In the genomic region with DNA sequence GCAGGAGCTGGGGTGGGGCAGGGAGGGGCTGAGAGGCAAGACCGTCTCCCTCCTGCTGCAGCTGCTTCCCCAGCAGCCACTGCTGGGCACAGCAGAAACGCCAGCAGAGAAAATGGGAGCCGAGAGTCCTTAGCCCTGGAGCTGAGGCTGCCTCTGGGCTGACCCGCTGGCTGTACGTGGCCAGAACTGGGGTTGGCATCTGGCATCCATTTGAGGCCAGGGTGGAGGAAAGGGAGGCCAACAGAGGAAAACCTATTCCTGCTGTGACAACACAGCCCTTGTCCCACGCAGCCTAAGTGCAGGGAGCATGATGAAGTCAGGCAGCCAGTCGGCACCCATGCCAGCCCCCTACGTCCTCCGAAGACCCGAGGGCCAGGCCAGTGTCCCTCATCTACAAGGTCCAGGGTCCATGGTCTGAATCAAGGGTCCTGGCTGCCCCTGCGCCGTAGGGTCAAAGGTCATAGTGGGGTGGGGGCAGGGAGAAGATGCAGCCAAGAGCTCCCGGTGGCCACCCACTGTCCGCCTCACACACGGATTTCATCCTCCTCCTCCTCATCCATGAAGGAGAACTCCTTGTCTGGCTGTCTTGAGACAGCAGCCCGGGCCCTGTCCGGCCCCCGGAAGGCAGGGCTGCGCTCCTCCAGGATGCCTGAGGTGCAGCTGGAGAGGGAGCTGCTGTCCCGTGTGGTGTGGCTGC, we compare ENCODE assay signal across 25 cellular contexts. TPM values are rescaled to one million over a fixed set of nuclear protein-coding genes. Genes with fewer than 3 reads are reported as not detected.
DNase-seq lines count a peak whose midpoint lies in the region; ATAC-seq, FAIRE-seq and TF ChIP-seq lines count a peak whose summit lies in the region.
"Had no signal": no experiment of that assay in that cellular context is flagged by ENCODE, and none has a peak within 500 bp of the region (broad histone marks: within the 10 kb centered on the region; RNA-seq: fewer than 3 reads in every experiment).

No MANE protein-coding gene starts in this region.

- no peak for TF ChIP-seq EP300 in K562 (IDR thresholded peaks at IDR 0.05; ENCODE audit: low read length)

- peaks cover 6% of the 10 kb centered on the region for H3K4me1 Mint-ChIP-seq in activated T-cell treated with anti-CD3 and anti-CD28 coated beads, Interleukin-2, amount 50 U/mL, for 72 hours (ENCODE audit: low read depth)
- H3K4me1 Mint-ChIP-seq: activated naive CD8-positive, alpha-beta T cell treated with anti-CD3 and anti-CD28 coated beads, Interleukin-2, amount 10 ng/mL, durations not matched to agents 7 days and 5 days had no signal

- TF ChIP-seq RAD21 in IMR-90 (IDR thresholded peaks at IDR 0.05; ENCODE audit: low read length) (no peak), K562 (CRISPR knock-in tag; conservative IDR thresholded peaks at IDR 0.05 in 1 of 2, IDR thresholded peaks at IDR 0.05 in 1 of 2) (no peak)

- no peak overlapping the region for H4K5ac ChIP-seq in IMR-90 (ENCODE audit: low read depth, low read length)

- H3K4me3 ChIP-seq in IMR-90 (ENCODE audit: insufficient read depth, low read depth, low read length) (no peak overlapping the region), K562 (no peak overlapping the region), mesodermal cell (ENCODE audit: extremely low read depth, insufficient read depth, low read length, poor library complexity, severe bottlenecking) (no peak overlapping the region), subcutaneous abdominal adipose tissue (ENCODE audit: low read depth in 1 of 5, low read length in 5 of 5) (no peak overlapping the region), PC-3 (ENCODE audit: low read length) (no peak overlapping the region)
- H3K4me3 ChIP-seq: hepatocyte had no signal

- peaks cover 39% of the 10 kb centered on the region for H3K36me3 ChIP-seq in IMR-90 (ENCODE audit: control insufficient read depth, insufficient read depth, low read length)
- H3K36me3 ChIP-seq in K562 (ENCODE audit: control insufficient read depth, insufficient read depth, low read length), result peaks cover 22% of the 10 kb centered on the region; the same call in 2 of the 3 replicates
- H3K36me3 ChIP-seq in mesodermal cell (ENCODE audit: control insufficient read depth, insufficient read depth, low read length), result peaks cover 32% of the 10 kb centered on the region
- peaks cover 0 to 49% (median 31%) of the 10 kb centered on the region in 5 donors for H3K36me3 ChIP-seq in subcutaneous abdominal adipose tissue (ENCODE audit: control insufficient read depth in 5 of 5, insufficient read depth in 5 of 5, low read length in 5 of 5)
- H3K36me3 ChIP-seq in PC-3 (ENCODE audit: low read depth, low read length), result peaks cover 25% of the 10 kb centered on the region; the same call in 1 of the 2 replicates

- no peak overlapping the region for H2BK120ac ChIP-seq in IMR-90 (ENCODE audit: low read depth, low read length)

- TF ChIP-seq CTCF in IMR-90 (conservative IDR thresholded peaks at IDR 0.05; ENCODE audit: low read depth, low read length), result no peak
- TF ChIP-seq CTCF in K562 (IDR thresholded peaks at IDR 0.05 in 2 of 3, conservative IDR thresholded peaks at IDR 0.05 in 1 of 3; ENCODE audit: insufficient read depth in 2 of 3, low read depth in 1 of 3, low read length in 3 of 3), result no peak
- TF ChIP-seq CTCF in PC-3 (conservative IDR thresholded peaks at IDR 0.05; ENCODE audit: low read depth, low read length), result no peak

- H3K9me2 ChIP-seq in PC-3 (replicated peaks; ENCODE audit: low read length), result no peaks in the 10 kb centered on the region

- ATAC-seq in IMR-90 (ENCODE audit: low read depth), result no peak
- ATAC-seq in K562, result no peak
- no peak for ATAC-seq in PC-3
- no peak for ATAC-seq in activated T-cell treated with anti-CD3 and anti-CD28 coated beads, Interleukin-2, amount 50 U/mL, for 72 hours (replicated peaks in 1 of 2)
- ATAC-seq: activated T-helper 17 cell treated with anti-CD3 and anti-CD28 coated beads, Interleukin-2, amount 50 U/mL, for 72 hours; Right ventricle myocardium inferior; stimulated activated memory B cell treated with anti-CD40 and anti-IgM and Interleukin-4, amounts not matched to agents 10 μg/mL and 1 μg/mL and 100 μg/mL, for 72 hours had no signal

- H3K9me3 ChIP-seq in IMR-90 (ENCODE audit: control insufficient read depth, insufficient read depth, low read length) (no peaks in the 10 kb centered on the region), K562 (replicated peaks; ENCODE audit: control insufficient read depth, insufficient read depth, low read depth, low read length) (no peaks in the 10 kb centered on the region), mesodermal cell (ENCODE audit: control insufficient read depth, low read length) (no peaks in the 10 kb centered on the region), subcutaneous abdominal adipose tissue (ENCODE audit: control insufficient read depth in 5 of 5, low read length in 5 of 5) (no peaks in the 10 kb centered on the region), PC-3 (ENCODE audit: low read length) (no peaks in the 10 kb centered on the region)
- H3K9me3 ChIP-seq: Caco-2 had no signal

- POLR2A ChIA-PET in IMR-90 (lab: Charles Lee; ENCODE audit: unreplicated experiment), result no interaction called here
- POLR2A ChIA-PET in K562 (lab: Yijun Ruan, JAX), result interaction anchor here (0.6 to 1.1 kb wide), 2 partner anchors 246 to 340 kb away, joined by 3 read pairs; no protein-coding TSS in a partner anchor
- POLR2A ChIA-PET in PC-3 (lab: Charles Lee; ENCODE audit: unreplicated experiment), result no interaction called here

- peaks cover 18% of the 10 kb centered on the region for H3K9me1 ChIP-seq in IMR-90 (ENCODE audit: insufficient read depth, low read length)
- peaks cover 4% of the 10 kb centered on the region for H3K9me1 ChIP-seq in K562 (ENCODE audit: control insufficient read depth, insufficient read depth, low read length)

- no peaks in the 10 kb centered on the region for H3K27me3 ChIP-seq in IMR-90 (ENCODE audit: control insufficient read depth, insufficient read depth, low read length)
- no peaks in the 10 kb centered on the region for H3K27me3 ChIP-seq in K562 (ENCODE audit: control insufficient read depth in 2 of 2, insufficient read depth in 2 of 2, low read length in 2 of 2)
- H3K27me3 ChIP-seq in subcutaneous abdominal adipose tissue (ENCODE audit: control insufficient read depth in 5 of 5, insufficient read depth in 4 of 5, low read length in 5 of 5), result no peaks in the 10 kb centered on the region
- no peaks in the 10 kb centered on the region for H3K27me3 ChIP-seq in PC-3 (ENCODE audit: low read length)
- H3K27me3 ChIP-seq: hepatocyte had no signal

- TF ChIP-seq POLR2A in IMR-90 (IDR thresholded peaks at IDR 0.05; ENCODE audit: low read depth, low read length) (no peak), K562 (conservative IDR thresholded peaks at IDR 0.05) (no peak)

- H4K20me1 ChIP-seq in IMR-90 (ENCODE audit: insufficient read depth, low read length) (peaks cover 58% of the 10 kb centered on the region), K562 (replicated peaks; ENCODE audit: control insufficient read depth, insufficient read depth, low read length) (peaks cover 32% of the 10 kb centered on the region), PC-3 (ENCODE audit: low read length) (peaks cover 23% of the 10 kb centered on the region; the same call in 1 of the 2 replicates)

- H3K27me3 Mint-ChIP-seq in activated T-cell treated with anti-CD3 and anti-CD28 coated beads, Interleukin-2, amount 50 U/mL, for 72 hours (ENCODE audit: low read depth), result no peaks in the 10 kb centered on the region
- H3K27me3 Mint-ChIP-seq: activated T-helper 17 cell treated with anti-CD3 and anti-CD28 coated beads, Interleukin-2, amount 50 U/mL, for 72 hours had no signal

- H3K36me3 Mint-ChIP-seq in activated T-cell treated with anti-CD3 and anti-CD28 coated beads, Interleukin-2, amount 50 U/mL, for 72 hours (ENCODE audit: insufficient read depth in 2 of 2), result no peaks in the 10 kb centered on the region
- H3K36me3 Mint-ChIP-seq: activated naive CD8-positive, alpha-beta T cell treated with anti-CD3 and anti-CD28 coated beads, Interleukin-2, amount 10 ng/mL, durations not matched to agents 7 days and 5 days; stimulated activated memory B cell treated with anti-CD40 and anti-IgM and Interleukin-4, amounts not matched to agents 10 μg/mL and 1 μg/mL and 100 μg/mL, for 72 hours had no signal

- no peak overlapping the region for H3K23ac ChIP-seq in IMR-90 (ENCODE audit: low read depth, low read length)

- 0 out of 2 replicates have a peak overlapping the region, but pooled peaks have one; percentile 14 for H2AK5ac ChIP-seq in IMR-90 (ENCODE audit: low read depth, low read length)

- no peak overlapping the region for H3K4ac ChIP-seq in IMR-90 (ENCODE audit: low read depth, low read length)

- no peak overlapping the region for H2BK15ac ChIP-seq in IMR-90 (ENCODE audit: low read depth, low read length)

- H3K4me1 ChIP-seq in IMR-90 (ENCODE audit: control insufficient read depth, insufficient read depth, low read length) (peaks cover 18% of the 10 kb centered on the region), K562 (replicated peaks in 1 of 2; ENCODE audit: control insufficient read depth in 2 of 2, insufficient read depth in 2 of 2, low read length in 2 of 2) (peaks cover 15 to 39% of the 10 kb centered on the region in 2 experiments), mesodermal cell (ENCODE audit: control insufficient read depth, insufficient read depth, low read length, poor library complexity, severe bottlenecking) (peaks cover 41% of the 10 kb centered on the region), subcutaneous abdominal adipose tissue (ENCODE audit: control insufficient read depth in 5 of 5, insufficient read depth in 5 of 5, low read length in 5 of 5) (peaks cover 5 to 72% (median 66%) of the 10 kb centered on the region in 5 donors), PC-3 (ENCODE audit: insufficient read depth, low read length) (peaks cover 36% of the 10 kb centered on the region)

- no peaks in the 10 kb centered on the region for H3F3A ChIP-seq in PC-3 (ENCODE audit: low read length, unreplicated experiment)

- H3K27ac Mint-ChIP-seq in activated T-cell treated with anti-CD3 and anti-CD28 coated beads, Interleukin-2, amount 50 U/mL, for 72 hours, result no peak overlapping the region
- H3K27ac Mint-ChIP-seq: activated B cell treated with CpG ODN at 0.5 μM for 24 hours; activated naive CD8-positive, alpha-beta T cell treated with anti-CD3 and anti-CD28 coated beads, Interleukin-2, amount 10 ng/mL, durations not matched to agents 7 days and 5 days; activated T-helper 17 cell treated with anti-CD3 and anti-CD28 coated beads, Interleukin-2, amount 50 U/mL, for 72 hours; H9; IgD-negative memory B cell; stimulated activated memory B cell treated with anti-CD40 and anti-IgM and Interleukin-4, amounts not matched to agents 10 μg/mL and 1 μg/mL and 100 μg/mL, for 72 hours had no signal

- intact Hi-C loops in IMR-90 (cut with micrococcal nuclease) (no loop called here), K562 (cut with micrococcal nuclease) (no loop called here), PC-3 (cut with micrococcal nuclease) (no loop called here)

- no peak overlapping the region for H4K8ac ChIP-seq in IMR-90 (ENCODE audit: low read depth in 2 of 2, low read length in 2 of 2)

- no peak overlapping the region; the same call in 1 of the 2 replicates for H3K14ac ChIP-seq in IMR-90 (replicated peaks; ENCODE audit: low read depth, low read length)

- H3K9ac ChIP-seq in IMR-90 (ENCODE audit: low read depth, low read length), result no peak overlapping the region
- no peak overlapping the region for H3K9ac ChIP-seq in K562 (ENCODE audit: insufficient read depth in 1 of 2, low read depth in 2 of 2, low read length in 2 of 2)
- H3K9ac ChIP-seq in subcutaneous abdominal adipose tissue (ENCODE audit: low read length in 5 of 5), result no peak overlapping the region
- H3K9ac ChIP-seq in PC-3 (ENCODE audit: low read length), result no peak overlapping the region

- dilution Hi-C loops in IMR-90 (cut with HindIII; ENCODE audit: low sequenced_read_pairs, unreplicated experiment), result no loop called here

- H2BK20ac ChIP-seq in IMR-90 (ENCODE audit: low read depth, low read length), result no peak overlapping the region

- BruUV-seq in IMR-90 (replicated peaks; lab: Mats Ljungman, UMichigan) (no TSS peak), K562 (replicated peaks; lab: Mats Ljungman, UMichigan) (no TSS peak), PC-3 (replicated peaks; lab: Mats Ljungman, UMichigan) (no TSS peak)

- H3K4me3 Mint-ChIP-seq in activated T-cell treated with anti-CD3 and anti-CD28 coated beads, Interleukin-2, amount 50 U/mL, for 72 hours, result no peak overlapping the region
- H3K4me3 Mint-ChIP-seq: activated B cell treated with CpG ODN at 0.5 μM for 24 hours; activated naive CD8-positive, alpha-beta T cell treated with anti-CD3 and anti-CD28 coated beads, Interleukin-2, amount 10 ng/mL, durations not matched to agents 7 days and 5 days; activated T-helper 17 cell treated with anti-CD3 and anti-CD28 coated beads, Interleukin-2, amount 50 U/mL, for 72 hours; H9; IgD-negative memory B cell; stimulated activated memory B cell treated with anti-CD40 and anti-IgM and Interleukin-4, amounts not matched to agents 10 μg/mL and 1 μg/mL and 100 μg/mL, for 72 hours had no signal

- no peak overlapping the region for H3K27ac ChIP-seq in IMR-90 (ENCODE audit: insufficient read depth, low read length)
- H3K27ac ChIP-seq in K562 (ENCODE audit: extremely low read depth, low read depth, low read length), result no peak overlapping the region
- H3K27ac ChIP-seq in mesodermal cell (ENCODE audit: low read depth, low read length, severe bottlenecking), result peak overlapping the region; percentile 76
- H3K27ac ChIP-seq in subcutaneous abdominal adipose tissue (ENCODE audit: low read depth, low read length), result peak overlapping the region; percentile 1
- no peak overlapping the region for H3K27ac ChIP-seq in PC-3 (ENCODE audit: low read length)

- H3K4me2 ChIP-seq in IMR-90 (ENCODE audit: low read depth, low read length) (no peak overlapping the region), K562 (ENCODE audit: insufficient read depth, low read length) (no peak overlapping the region), PC-3 (ENCODE audit: low read length) (no peak overlapping the region)
- H3K4me2 ChIP-seq: hepatocyte had no signal

- DNase-seq in IMR-90 (no peak), K562 (ENCODE audit: extremely low read depth in 1 of 4, low spot score in 3 of 4) (no peak), UCSD-AML1 (lab: John Stamatoyannopoulos, UW; ENCODE audit: unreplicated experiment) (no peak), NCI-H2029 (lab: John Stamatoyannopoulos, UW) (no peak), PC-3 (no peak)
- no peak for DNase-seq in activated T-cell treated with anti-CD3 and anti-CD28 coated beads, Interleukin-2, amount 50 U/mL, for 72 hours
- DNase-seq: activated B cell treated with CpG ODN at 0.5 μM for 24 hours; activated naive CD8-positive, alpha-beta T cell treated with anti-CD3 and anti-CD28 coated beads, Interleukin-2, amount 10 ng/mL, durations not matched to agents 7 days and 5 days; Caco-2; H9; midbrain; NCI-H2029 treated with DMSO at 0.1 percent for 48 hours; NCI-H524 treated with DMSO at 0.1 percent for 48 hours had no signal

- peaks cover 10% of the 10 kb centered on the region; the same call in 2 of the 3 replicates for H3K79me2 ChIP-seq in K562 (ENCODE audit: control insufficient read depth, insufficient read depth, low read length)
- peaks cover 54% of the 10 kb centered on the region for H3K79me2 ChIP-seq in PC-3 (ENCODE audit: low read length)

- no peak overlapping the region for H3K18ac ChIP-seq in IMR-90 (ENCODE audit: low read depth, low read length)

- no peak overlapping the region for H2AFZ ChIP-seq in IMR-90 (replicated peaks; ENCODE audit: low read length, poor library complexity)
- no peak overlapping the region for H2AFZ ChIP-seq in K562 (ENCODE audit: low read depth, low read length)
- H2AFZ ChIP-seq in PC-3 (ENCODE audit: low read length), result no peak overlapping the region
- H2AFZ ChIP-seq: hepatocyte had no signal

- FAIRE-seq in K562 (lab: Jason Lieb, UNC), result no peak
- FAIRE-seq: bronchial epithelial cell, GM18507 had no signal

- H4K91ac ChIP-seq in IMR-90 (ENCODE audit: insufficient read depth, low read depth, low read length), result no peak overlapping the region

- CTCF ChIA-PET in IMR-90 (lab: Yijun Ruan, JAX), result no interaction called here
- CTCF ChIA-PET in K562 (lab: Yijun Ruan, JAX; ENCODE audit: low intra/inter-chr PET ratio), result no interaction called here
- CTCF ChIA-PET in PC-3 (lab: Charles Lee), result no interaction called here

- in situ Hi-C loops in IMR-90 (cut with MboI; ENCODE audit: low sequenced_read_pairs), result no loop called here
- in situ Hi-C loops in K562 (cut with MboI), result no loop called here

- no peak overlapping the region for H2BK5ac ChIP-seq in IMR-90 (ENCODE audit: low read depth, low read length, poor library complexity, severe bottlenecking)

- peak overlapping the region; percentile 30 for H2AK9ac ChIP-seq in IMR-90 (replicated peaks; ENCODE audit: low read depth, low read length, poor library complexity)

- no peak overlapping the region for H3K56ac ChIP-seq in IMR-90 (ENCODE audit: extremely low read depth, insufficient read depth, low read length)

- 87% methylated on average over 7 of the region's 20 CpGs; no CpG with 5 or more reads in 1 of the 2 experiments for WGBS in IMR-90 (ENCODE audit: extremely low coverage in 2 of 2, insufficient read length in 1 of 2), 2 experiments
- 86% methylated on average over 11 of the region's 20 CpGs for WGBS in K562 (ENCODE audit: insufficient coverage, low coverage, missing lambda C conversion rate)
- 89 to 90% methylated on average over 14 to 18 of the region's 20 CpGs for WGBS in mesodermal cell (ENCODE audit: insufficient coverage in 2 of 2), 2 experiments

- H3K9me3 Mint-ChIP-seq in activated T-cell treated with anti-CD3 and anti-CD28 coated beads, Interleukin-2, amount 50 U/mL, for 72 hours, result no peaks in the 10 kb centered on the region
- H3K9me3 Mint-ChIP-seq: activated B cell treated with CpG ODN at 0.5 μM for 24 hours; activated naive CD8-positive, alpha-beta T cell treated with anti-CD3 and anti-CD28 coated beads, Interleukin-2, amount 10 ng/mL, durations not matched to agents 7 days and 5 days; activated T-helper 17 cell treated with anti-CD3 and anti-CD28 coated beads, Interleukin-2, amount 50 U/mL, for 72 hours; H9; IgD-negative memory B cell; stimulated activated memory B cell treated with anti-CD40 and anti-IgM and Interleukin-4, amounts not matched to agents 10 μg/mL and 1 μg/mL and 100 μg/mL, for 72 hours had no signal

- peaks cover 31 to 84% of the 10 kb centered on the region in 2 experiments for H3K79me1 ChIP-seq in IMR-90 (ENCODE audit: low read depth in 1 of 2, low read length in 2 of 2)

RNA-seq across cellular contexts. Expression of a gene that starts 23.4 kb away (rescaled TPM):
- total RNA-seq in IMR-90 (2012; rRNA removed) (not detected in 2 replicates), K562 (2014; rRNA removed) (not detected in 2 replicates), K562 (2014; rRNA removed; fragmentation: Illumina TruSeq; extraction: Trizol) (not detected in 2 replicates), K562 (2015; rRNA removed; fragmentation: Illumina TruSeq; extraction: Trizol) (not detected in 2 replicates), K562 (2021) (not detected in 2 replicates), PC-3 (2014; rRNA removed) (not detected in 2 replicates)
- polyA plus RNA-seq in IMR-90 (2012; rRNA removed) (not detected in 2 replicates), K562 (2011; rRNA removed) (not detected in 2 replicates), K562 (2014; fragmentation: Illumina TruSeq; extraction: Trizol) (not detected in 2 replicates), K562 (2014; fragmentation: Nextera tagmentation; extraction: Ambion mirVana) (not detected), K562 (2014; rRNA removed) (not detected in 2 replicates)
- polyA plus RNA-seq in IMR-90 (2012; cell fraction: cytosol; rRNA removed), result not detected in 2 replicates
- polyA plus RNA-seq in IMR-90 (2012; cell fraction: nucleus; rRNA removed; ENCODE audit: low replicate concordance), result not detected in 2 replicates
- total RNA-seq in K562 (2011; cell fraction: chromatin; rRNA removed; ENCODE audit: low replicate concordance), result not detected in 2 replicates
- total RNA-seq in K562 (2011; cell fraction: nucleolus; rRNA removed), result not detected in 2 replicates
- not detected in 2 replicates for total RNA-seq in K562 (2011; cell fraction: nucleoplasm; rRNA removed)
- polyA plus RNA-seq in K562 (2011; cell fraction: cytosol; rRNA removed), result not detected in 2 replicates
- polyA plus RNA-seq in K562 (2011; cell fraction: nucleus; rRNA removed), result 0.08 TPM in 1 of 2 replicates, not detected in the other
- not detected in 2 replicates for polyA plus RNA-seq in K562 (2012)
- polyA minus RNA-seq in K562 (2011; rRNA and poly(A)+ RNA removed), result not detected in 2 replicates
- polyA minus RNA-seq in K562 (2011; cell fraction: cytosol; rRNA and poly(A)+ RNA removed), result not detected in 2 replicates
- not detected in 2 replicates for polyA minus RNA-seq in K562 (2011; cell fraction: nucleus; rRNA and poly(A)+ RNA removed)
- not detected for polyA plus RNA-seq in mesodermal cell (2013, experiment 1 of 2)
- polyA plus RNA-seq in mesodermal cell (2013, experiment 2 of 2), result not detected
- not detected for total RNA-seq in activated T-cell treated with anti-CD3 and anti-CD28 coated beads, Interleukin-2, amount 50 U/mL, for 72 hours
- total RNA-seq: activated B cell treated with CpG ODN at 0.5 μM for 24 hours; activated naive CD8-positive, alpha-beta T cell treated with anti-CD3 and anti-CD28 coated beads, Interleukin-2, amount 10 ng/mL, durations not matched to agents 7 days and 5 days; activated T-helper 17 cell treated with anti-CD3 and anti-CD28 coated beads, Interleukin-2, amount 50 U/mL, for 72 hours; bronchial epithelial cell; Caco-2; Daoy; H9; hepatocyte; kidney epithelial cell; Right ventricle myocardium inferior; T-helper 1 cell treated with Interleukin-12 subunit alpha and Interleukin-12 subunit beta and Interleukin-4 antibody, amounts not matched to agents 30 ng/mL and 1 ng/mL, for 36 hours had no signal
- polyA plus RNA-seq: hepatocyte, IgD-negative memory B cell had no signal

RNA-seq across cellular contexts. Expression of a gene that starts 26.7 kb away (rescaled TPM):
- total RNA-seq in IMR-90 (2012; rRNA removed), result 14.3 and 16.1 TPM in 2 replicates
- polyA plus RNA-seq in IMR-90 (2012; rRNA removed), result 25.6 and 25.8 TPM in 2 replicates
- polyA plus RNA-seq in IMR-90 (2012; cell fraction: cytosol; rRNA removed), result 15.5 and 25.9 TPM in 2 replicates
- polyA plus RNA-seq in IMR-90 (2012; cell fraction: nucleus; rRNA removed; ENCODE audit: low replicate concordance), result 8.9 and 13.7 TPM in 2 replicates
- total RNA-seq in K562 (2011; cell fraction: chromatin; rRNA removed; ENCODE audit: low replicate concordance), result 19.6 and 53.2 TPM in 2 replicates
- total RNA-seq in K562 (2011; cell fraction: nucleolus; rRNA removed), result 40.4 and 45.0 TPM in 2 replicates
- 28.5 and 29.0 TPM in 2 replicates for total RNA-seq in K562 (2011; cell fraction: nucleoplasm; rRNA removed)
- 16.1 and 19.9 TPM in 2 replicates for total RNA-seq in K562 (2014; rRNA removed)
- 7.4 and 8.0 TPM in 2 replicates for total RNA-seq in K562 (2014; rRNA removed; fragmentation: Illumina TruSeq; extraction: Trizol)
- total RNA-seq in K562 (2015; rRNA removed; fragmentation: Illumina TruSeq; extraction: Trizol), result 15.9 TPM in 2 replicates
- 20.4 and 20.8 TPM in 2 replicates for total RNA-seq in K562 (2021)
- 8.8 and 12.3 TPM in 2 replicates for polyA plus RNA-seq in K562 (2011; rRNA removed)
- 9.2 and 35.2 TPM in 2 replicates for polyA plus RNA-seq in K562 (2011; cell fraction: cytosol; rRNA removed)
- polyA plus RNA-seq in K562 (2011; cell fraction: nucleus; rRNA removed), result 9.0 and 12.0 TPM in 2 replicates
- polyA plus RNA-seq in K562 (2012), result 19.2 and 20.7 TPM in 2 replicates
- 10.2 and 15.3 TPM in 2 replicates for polyA plus RNA-seq in K562 (2014; fragmentation: Illumina TruSeq; extraction: Trizol)
- 1 to 10 TPM in 1 of 2 experiments, under 1 TPM in 1; 0.65 to 1.1 TPM for polyA plus RNA-seq in K562 (2014; fragmentation: Nextera tagmentation; extraction: Ambion mirVana)
- 13.3 and 13.4 TPM in 2 replicates for polyA plus RNA-seq in K562 (2014; rRNA removed)
- 7.4 and 13.8 TPM in 2 replicates for polyA minus RNA-seq in K562 (2011; rRNA and poly(A)+ RNA removed)
- polyA minus RNA-seq in K562 (2011; cell fraction: cytosol; rRNA and poly(A)+ RNA removed), result 14.7 and 19.6 TPM in 2 replicates
- polyA minus RNA-seq in K562 (2011; cell fraction: nucleus; rRNA and poly(A)+ RNA removed), result 19.3 and 19.4 TPM in 2 replicates
- 41.4 TPM for polyA plus RNA-seq in mesodermal cell (2013, experiment 1 of 2)
- polyA plus RNA-seq in mesodermal cell (2013, experiment 2 of 2), result 35.7 TPM
- 83.1 and 109 TPM in 2 replicates for total RNA-seq in PC-3 (2014; rRNA removed)
- total RNA-seq in activated T-cell treated with anti-CD3 and anti-CD28 coated beads, Interleukin-2, amount 50 U/mL, for 72 hours, result 1 to 10 TPM; 1.6 to 3.2 TPM

Comparison
In these comparisons a context has a peak if more than half of its experiments do, and no peak if none do; other contexts are left out.
1. H3K27ac ChIP-seq: peak in mesodermal cell (single experiment) and subcutaneous abdominal adipose tissue (single experiment); none in IMR-90 (single experiment), K562 (single experiment) and PC-3 (single experiment).